Comparison of ENCODE assay signal across 1 cellular context in genomic region chr11:65471410-65471762, GRCh38.
TF ChIP-seq lines count a peak whose summit lies in the region.

No MANE protein-coding gene starts in this region.

TF ChIP-seq in K562, 482 proteins besides CTCF, POLR2A, EP300 and RAD21 (continued from another document and continues in another):
- no peak for TF ChIP-seq AFF1 (IDR thresholded peaks at IDR 0.05; ENCODE audit: low read depth in 1 of 2, partially characterized antibody in 2 of 2)
- no peak for TF ChIP-seq MEF2A (IDR thresholded peaks at IDR 0.05; ENCODE audit: control insufficient read depth, low read depth, low read length)
- TF ChIP-seq ZNF668 (CRISPR knock-in tag; IDR thresholded peaks at IDR 0.05), result no peak
- TF ChIP-seq NR4A1 (CRISPR knock-in tag; IDR thresholded peaks at IDR 0.05), result no peak
- TF ChIP-seq NR4A1 (tag; IDR thresholded peaks at IDR 0.05), result no peak
- TF ChIP-seq FUS (optimal IDR thresholded peaks at IDR 0.05; ENCODE audit: low read depth, low read length), result no peak
- TF ChIP-seq KDM1A (IDR thresholded peaks at IDR 0.05), result no peak
- peak; percentile 40; the same call in 1 of the 2 replicates for TF ChIP-seq ZNF263 (CRISPR knock-in tag; IDR thresholded peaks at IDR 0.05; ENCODE audit: borderline replicate concordance)
- no peak for TF ChIP-seq RFX1 (IDR thresholded peaks at IDR 0.05)
- TF ChIP-seq E2F5 (CRISPR knock-in tag; IDR thresholded peaks at IDR 0.05), result no peak
- TF ChIP-seq ZNF717 (CRISPR knock-in tag; IDR thresholded peaks at IDR 0.05), result no peak
- no peak for TF ChIP-seq ZC3H11A (IDR thresholded peaks at IDR 0.05; ENCODE audit: low read depth, low read length)
- TF ChIP-seq SMARCC2 (IDR thresholded peaks at IDR 0.05; ENCODE audit: low read depth), result no peak
- TF ChIP-seq TOE1 (IDR thresholded peaks at IDR 0.05; ENCODE audit: borderline replicate concordance), result no peak
- no peak for TF ChIP-seq TOE1 (CRISPR knock-in tag; IDR thresholded peaks at IDR 0.05; ENCODE audit: borderline replicate concordance, low read depth)
- TF ChIP-seq BRF1 (IDR thresholded peaks at IDR 0.05; ENCODE audit: borderline replicate concordance, extremely low read depth, insufficient read length), result no peak
- no peak for TF ChIP-seq ZNF398 (CRISPR knock-in tag; IDR thresholded peaks at IDR 0.05)
- TF ChIP-seq RHOXF2B (CRISPR knock-in tag; conservative IDR thresholded peaks at IDR 0.05), result no peak
- TF ChIP-seq HMG20A (CRISPR knock-in tag; conservative IDR thresholded peaks at IDR 0.05), result no peak
- TF ChIP-seq DDX20 (tag; IDR thresholded peaks at IDR 0.05; ENCODE audit: low read depth), result no peak
- TF ChIP-seq FOSL1 (tag; conservative IDR thresholded peaks at IDR 0.05), result no peak
- peak; percentile 67 to 68; a peak in 2 of 4 replicates for TF ChIP-seq MLLT1 (IDR thresholded peaks at IDR 0.05)
- no peak for TF ChIP-seq SOX6 (IDR thresholded peaks at IDR 0.05)
- no peak for TF ChIP-seq GABPA (tag; conservative IDR thresholded peaks at IDR 0.05; ENCODE audit: low read depth)
- TF ChIP-seq ID3 (CRISPR knock-in tag; IDR thresholded peaks at IDR 0.05), result no peak
- no peak for TF ChIP-seq ID3 (tag; IDR thresholded peaks at IDR 0.05)
- TF ChIP-seq PHF21A (IDR thresholded peaks at IDR 0.05; ENCODE audit: borderline replicate concordance, low read depth), result no peak
- TF ChIP-seq ZNF76 (CRISPR knock-in tag; IDR thresholded peaks at IDR 0.05; ENCODE audit: borderline replicate concordance), result no peak
- no peak for TF ChIP-seq PTTG1 (tag; IDR thresholded peaks at IDR 0.05; ENCODE audit: low read depth)
- 0 out of 2 replicates have a peak, but pooled peaks have one; percentile 18 for TF ChIP-seq SUPT5H (IDR thresholded peaks at IDR 0.05)
- peak; percentile 29 for TF ChIP-seq VEZF1 (CRISPR knock-in tag; IDR thresholded peaks at IDR 0.05)
- TF ChIP-seq ATF6 (CRISPR knock-in tag; IDR thresholded peaks at IDR 0.05), result no peak
- TF ChIP-seq MAZ (CRISPR knock-in tag; conservative IDR thresholded peaks at IDR 0.05 in 1 of 2, IDR thresholded peaks at IDR 0.05 in 1 of 2), result peak; percentile 66 to 95; a peak in 3 of 4 replicates
- no peak for TF ChIP-seq SAFB (IDR thresholded peaks at IDR 0.05; ENCODE audit: borderline replicate concordance, low read depth, low read length)
- TF ChIP-seq ETV1 (tag; conservative IDR thresholded peaks at IDR 0.05; ENCODE audit: low read depth), result no peak
- no peak for TF ChIP-seq XRCC5 (IDR thresholded peaks at IDR 0.05; ENCODE audit: low read depth, low read length)
- TF ChIP-seq CHCHD3 (CRISPR knock-in tag; IDR thresholded peaks at IDR 0.05), result no peak
- TF ChIP-seq POLR2AphosphoS2 (IDR thresholded peaks at IDR 0.05; ENCODE audit: low read length), result no peak
- 0 out of 2 replicates have a peak, but pooled peaks have one; percentile 26 for TF ChIP-seq CAMTA2 (CRISPR knock-in tag; conservative IDR thresholded peaks at IDR 0.05)
- TF ChIP-seq ZNF3 (CRISPR knock-in tag; IDR thresholded peaks at IDR 0.05), result no peak
- TF ChIP-seq NUFIP1 (IDR thresholded peaks at IDR 0.05; ENCODE audit: partially characterized antibody), result no peak
- no peak; the same call in 1 of the 2 replicates for TF ChIP-seq KAT7 (CRISPR knock-in tag; IDR thresholded peaks at IDR 0.05; ENCODE audit: borderline replicate concordance)
- TF ChIP-seq KAT2B (IDR thresholded peaks at IDR 0.05; ENCODE audit: low read depth, low read length), result no peak
- TF ChIP-seq BRD9 (IDR thresholded peaks at IDR 0.05; ENCODE audit: low read depth, partially characterized antibody), result no peak
- no peak for TF ChIP-seq ZKSCAN1 (IDR thresholded peaks at IDR 0.05; ENCODE audit: low read depth, low read length)
- TF ChIP-seq JUN (IDR thresholded peaks at IDR 0.05; ENCODE audit: borderline replicate concordance, low read depth, low read length), result no peak; the same call in 1 of the 2 replicates
- no peak for TF ChIP-seq JUN (CRISPR knock-in tag; IDR thresholded peaks at IDR 0.05; ENCODE audit: borderline replicate concordance)
- no peak; the same call in 1 of the 2 replicates for TF ChIP-seq CTBP1 (IDR thresholded peaks at IDR 0.05; ENCODE audit: borderline replicate concordance)
- no peak for TF ChIP-seq HDAC3 (IDR thresholded peaks at IDR 0.05; ENCODE audit: borderline replicate concordance, partially characterized antibody)
- no peak for TF ChIP-seq MYNN (IDR thresholded peaks at IDR 0.05)
- no peak for TF ChIP-seq MYNN (CRISPR knock-in tag; IDR thresholded peaks at IDR 0.05)
- TF ChIP-seq ZNF143 (CRISPR knock-in tag; IDR thresholded peaks at IDR 0.05), result no peak
- no peak for TF ChIP-seq FOXA1 (IDR thresholded peaks at IDR 0.05; ENCODE audit: borderline replicate concordance)
- no peak for TF ChIP-seq BCOR (IDR thresholded peaks at IDR 0.05)
- TF ChIP-seq CBX2 (IDR thresholded peaks at IDR 0.05; ENCODE audit: insufficient read depth, low read length, poor library complexity, severe bottlenecking), result no peak
- no peak for TF ChIP-seq FOXA3 (CRISPR knock-in tag; conservative IDR thresholded peaks at IDR 0.05 in 1 of 2, IDR thresholded peaks at IDR 0.05 in 1 of 2)
- TF ChIP-seq PBX2 (CRISPR knock-in tag; IDR thresholded peaks at IDR 0.05; ENCODE audit: low read depth), result no peak
- 0 out of 2 replicates have a peak, but pooled peaks have one; percentile 10 for TF ChIP-seq PBX2 (tag; conservative IDR thresholded peaks at IDR 0.05; ENCODE audit: low read depth)
- no peak for TF ChIP-seq ZNF449 (CRISPR knock-in tag; IDR thresholded peaks at IDR 0.05)
- no peak for TF ChIP-seq BRD4 (IDR thresholded peaks at IDR 0.05)
